In the genomic region with DNA sequence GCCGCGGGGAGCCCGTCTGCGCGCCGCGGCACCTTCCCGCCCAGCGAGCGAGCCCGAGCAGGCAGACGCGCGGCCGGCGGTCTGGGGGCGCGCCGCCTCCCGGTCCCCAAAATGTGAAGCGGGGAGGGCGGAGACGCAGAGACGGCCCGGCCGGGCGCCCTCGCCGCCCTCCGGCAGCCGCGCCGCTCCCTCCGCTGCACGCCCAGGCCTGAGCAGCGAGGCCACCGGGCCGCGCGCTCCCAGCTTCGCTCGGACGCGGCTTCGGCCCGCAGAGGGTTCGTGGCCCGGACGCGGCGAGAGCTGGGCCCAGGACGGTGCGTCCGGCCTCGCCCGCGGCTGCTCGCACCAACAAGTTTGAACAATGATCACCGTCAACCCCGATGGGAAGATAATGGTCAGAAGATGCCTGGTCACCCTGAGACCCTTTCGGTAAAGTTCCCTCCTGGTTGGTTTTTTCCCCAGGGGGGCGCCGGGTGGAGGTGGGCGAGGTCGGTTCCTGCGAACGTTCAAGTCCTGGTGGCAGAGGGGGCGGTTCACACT, we compare ENCODE assay signal across 1 cellular context.
TF ChIP-seq lines count a peak whose summit lies in the region.

No MANE protein-coding gene starts in this region.

TF ChIP-seq in SK-N-SH treated with all-trans-retinoic acid at 6 μM for 48 hours, 23 proteins besides CTCF, POLR2A, EP300 and RAD21 (continued from another document):
- TF ChIP-seq TCF4 (CRISPR knock-in tag; IDR thresholded peaks at IDR 0.05; ENCODE audit: borderline replicate concordance), result no peak
- TF ChIP-seq GLIS3 (CRISPR knock-in tag; IDR thresholded peaks at IDR 0.05), result no peak
- TF ChIP-seq ZC3H10 (CRISPR knock-in tag; IDR thresholded peaks at IDR 0.05), result no peak
- no peak for TF ChIP-seq ZNF70 (CRISPR knock-in tag; IDR thresholded peaks at IDR 0.05)
- TF ChIP-seq ZNF8 (CRISPR knock-in tag; IDR thresholded peaks at IDR 0.05), result no peak
- no peak for TF ChIP-seq ZFP30 (CRISPR knock-in tag; IDR thresholded peaks at IDR 0.05)
- TF ChIP-seq ISL1 (CRISPR knock-in tag; IDR thresholded peaks at IDR 0.05), result no peak
- TF ChIP-seq RARB (CRISPR knock-in tag; IDR thresholded peaks at IDR 0.05), result no peak
- TF ChIP-seq, protein P1, sequence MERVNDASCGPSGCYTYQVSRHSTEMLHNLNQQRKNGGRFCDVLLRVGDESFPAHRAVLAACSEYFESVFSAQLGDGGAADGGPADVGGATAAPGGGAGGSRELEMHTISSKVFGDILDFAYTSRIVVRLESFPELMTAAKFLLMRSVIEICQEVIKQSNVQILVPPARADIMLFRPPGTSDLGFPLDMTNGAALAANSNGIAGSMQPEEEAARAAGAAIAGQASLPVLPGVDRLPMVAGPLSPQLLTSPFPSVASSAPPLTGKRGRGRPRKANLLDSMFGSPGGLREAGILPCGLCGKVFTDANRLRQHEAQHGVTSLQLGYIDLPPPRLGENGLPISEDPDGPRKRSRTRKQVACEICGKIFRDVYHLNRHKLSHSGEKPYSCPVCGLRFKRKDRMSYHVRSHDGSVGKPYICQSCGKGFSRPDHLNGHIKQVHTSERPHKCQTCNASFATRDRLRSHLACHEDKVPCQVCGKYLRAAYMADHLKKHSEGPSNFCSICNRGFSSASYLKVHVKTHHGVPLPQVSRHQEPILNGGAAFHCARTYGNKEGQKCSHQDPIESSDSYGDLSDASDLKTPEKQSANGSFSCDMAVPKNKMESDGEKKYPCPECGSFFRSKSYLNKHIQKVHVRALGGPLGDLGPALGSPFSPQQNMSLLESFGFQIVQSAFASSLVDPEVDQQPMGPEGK (CRISPR knock-in tag; IDR thresholded peaks at IDR 0.05; ENCODE audit: borderline replicate concordance), result no peak
- TF ChIP-seq, protein P2, sequence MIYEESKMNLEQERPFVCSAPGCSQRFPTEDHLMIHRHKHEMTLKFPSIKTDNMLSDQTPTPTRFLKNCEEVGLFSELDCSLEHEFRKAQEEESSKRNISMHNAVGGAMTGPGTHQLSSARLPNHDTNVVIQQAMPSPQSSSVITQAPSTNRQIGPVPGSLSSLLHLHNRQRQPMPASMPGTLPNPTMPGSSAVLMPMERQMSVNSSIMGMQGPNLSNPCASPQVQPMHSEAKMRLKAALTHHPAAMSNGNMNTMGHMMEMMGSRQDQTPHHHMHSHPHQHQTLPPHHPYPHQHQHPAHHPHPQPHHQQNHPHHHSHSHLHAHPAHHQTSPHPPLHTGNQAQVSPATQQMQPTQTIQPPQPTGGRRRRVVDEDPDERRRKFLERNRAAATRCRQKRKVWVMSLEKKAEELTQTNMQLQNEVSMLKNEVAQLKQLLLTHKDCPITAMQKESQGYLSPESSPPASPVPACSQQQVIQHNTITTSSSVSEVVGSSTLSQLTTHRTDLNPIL (CRISPR knock-in tag; IDR thresholded peaks at IDR 0.05; ENCODE audit: low read depth), result no peak
- TF ChIP-seq, protein P3, sequence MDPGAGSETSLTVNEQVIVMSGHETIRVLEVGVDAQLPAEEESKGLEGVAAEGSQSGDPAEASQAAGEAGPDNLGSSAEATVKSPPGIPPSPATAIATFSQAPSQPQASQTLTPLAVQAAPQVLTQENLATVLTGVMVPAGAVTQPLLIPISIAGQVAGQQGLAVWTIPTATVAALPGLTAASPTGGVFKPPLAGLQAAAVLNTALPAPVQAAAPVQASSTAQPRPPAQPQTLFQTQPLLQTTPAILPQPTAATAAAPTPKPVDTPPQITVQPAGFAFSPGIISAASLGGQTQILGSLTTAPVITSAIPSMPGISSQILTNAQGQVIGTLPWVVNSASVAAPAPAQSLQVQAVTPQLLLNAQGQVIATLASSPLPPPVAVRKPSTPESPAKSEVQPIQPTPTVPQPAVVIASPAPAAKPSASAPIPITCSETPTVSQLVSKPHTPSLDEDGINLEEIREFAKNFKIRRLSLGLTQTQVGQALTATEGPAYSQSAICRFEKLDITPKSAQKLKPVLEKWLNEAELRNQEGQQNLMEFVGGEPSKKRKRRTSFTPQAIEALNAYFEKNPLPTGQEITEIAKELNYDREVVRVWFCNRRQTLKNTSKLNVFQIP (CRISPR knock-in tag; IDR thresholded peaks at IDR 0.05; ENCODE audit: borderline replicate concordance, low read depth), result no peak
- no peak for TF ChIP-seq CSDC2 (CRISPR knock-in tag; IDR thresholded peaks at IDR 0.05)
- TF ChIP-seq BACH2 (CRISPR knock-in tag; IDR thresholded peaks at IDR 0.05; ENCODE audit: borderline replicate concordance), result no peak
